ENCODE assay signal across 8 cellular contexts in genomic region chr10:72297968-72298773, GRCh38. TPM values are rescaled to one million over a fixed set of nuclear protein-coding genes. Genes with fewer than 3 reads are reported as not detected.
DNase-seq lines count a peak whose midpoint lies in the region; ATAC-seq, FAIRE-seq and TF ChIP-seq lines count a peak whose summit lies in the region.

No MANE protein-coding gene starts in this region.

- peak overlapping the region; percentile 94 to 95 for H3K27ac ChIP-seq in thoracic aorta

- peaks cover 17% of the 10 kb centered on the region for H3K4me1 ChIP-seq in ES-I3 (ENCODE audit: insufficient read depth, low read length)
- H3K4me1 ChIP-seq in Loucy (ENCODE audit: insufficient read depth, low read length, poor library complexity, severe bottlenecking), result peaks cover 58% of the 10 kb centered on the region
- peaks cover 0 to 18% of the 10 kb centered on the region in 2 donors for H3K4me1 ChIP-seq in thoracic aorta (ENCODE audit: control insufficient read depth in 1 of 2, low read depth in 2 of 2)

- peak; percentile 72 for TF ChIP-seq POLR2A in H54 (IDR thresholded peaks at IDR 0.05; ENCODE audit: low read depth, low read length)

- FAIRE-seq in H54 (lab: Jason Lieb, UNC), result peak; percentile 58

- H3F3A ChIP-seq in Loucy (ENCODE audit: low read depth), result no peaks in the 10 kb centered on the region

- DNase-seq in H54 (ENCODE audit: insufficient read length, low spot score), result peak; percentile 98
- peak; percentile 95 for DNase-seq in SIG-M5 treated with dmso at 0.1 percent for 504 hours (lab: John Stamatoyannopoulos, UW; ENCODE audit: unreplicated experiment)
- DNase-seq in activated naive CD4-positive, alpha-beta T cell treated with anti-CD3 and anti-CD28 coated beads, Interleukin-2, amount 50 U/mL, for 16 hours, result peak; percentile 91
- peak; percentile 98 for DNase-seq in glomerular visceral epithelial cell (ENCODE audit: extremely low spot score)
- peak; percentile 95 for DNase-seq in omental fat pad (ENCODE audit: low spot score)
- peak; percentile 99 for DNase-seq in thoracic aorta (ENCODE audit: low spot score)

- no peaks in the 10 kb centered on the region for H3K36me3 ChIP-seq in ES-I3 (ENCODE audit: insufficient read depth, low read length)
- no peaks in the 10 kb centered on the region for H3K36me3 ChIP-seq in Loucy (ENCODE audit: insufficient read depth, low read length)
- no peaks in the 10 kb centered on the region for H3K36me3 ChIP-seq in thoracic aorta

- H2AFZ ChIP-seq in Loucy (ENCODE audit: low read length), result no peak overlapping the region

- no peaks in the 10 kb centered on the region for H3K9me2 ChIP-seq in Loucy (replicated peaks; ENCODE audit: low read depth, low read length)

- ATAC-seq in omental fat pad (ENCODE audit: low FRiP score) (peak; percentile 92), thoracic aorta (ENCODE audit: insufficient number of reproducible peaks, low FRiP score, low read depth) (peak; percentile 91)

- H3K9me3 ChIP-seq in ES-I3 (ENCODE audit: control insufficient read depth, insufficient read depth, low read length) (no peaks in the 10 kb centered on the region), Loucy (ENCODE audit: insufficient read depth, low read depth, low read length) (no peaks in the 10 kb centered on the region), thoracic aorta (no peaks in the 10 kb centered on the region)

- H3K27me3 ChIP-seq in Loucy (ENCODE audit: insufficient read depth, low read length, poor library complexity, severe bottlenecking) (no peaks in the 10 kb centered on the region), thoracic aorta (replicated peaks; ENCODE audit: insufficient read depth) (no peaks in the 10 kb centered on the region)

- peak overlapping the region; percentile 75 for H3K9ac ChIP-seq in ES-I3 (ENCODE audit: low read depth, low read length)
- H3K9ac ChIP-seq in Loucy (ENCODE audit: low read depth, low read length, poor library complexity, severe bottlenecking), result peak overlapping the region; percentile 95

- peaks cover 12% of the 10 kb centered on the region; the same call in 1 of the 2 replicates for H3K79me2 ChIP-seq in Loucy (ENCODE audit: insufficient read depth, low read length)

- H3K4me2 ChIP-seq in Loucy (ENCODE audit: low read depth, low read length, poor library complexity, severe bottlenecking), result peak overlapping the region; percentile 67

- H3K4me3 ChIP-seq in Loucy (ENCODE audit: low read length, poor library complexity, severe bottlenecking) (peak overlapping the region; percentile 77), thoracic aorta (peak overlapping the region; percentile 84)

- no peaks in the 10 kb centered on the region for H4K20me1 ChIP-seq in Loucy (ENCODE audit: insufficient read depth, low read length, poor library complexity, severe bottlenecking)

- TF ChIP-seq CTCF in Loucy (conservative IDR thresholded peaks at IDR 0.05; ENCODE audit: low read length) (no peak), omental fat pad (IDR thresholded peaks at IDR 0.05) (no peak), thoracic aorta (IDR thresholded peaks at IDR 0.05) (no peak)

RNA-seq across cellular contexts. Expression of gene DDIT4, which starts 24.4 kb away (rescaled TPM):
- total RNA-seq in omental fat pad, result 100 to 1,000 TPM in 3 of 4 donors, 10 to 100 TPM in 1; 56.2 to 527 (median 185) TPM
- total RNA-seq in thoracic aorta, result 100 to 1,000 TPM; 163 to 374 TPM

RNA-seq across cellular contexts. Expression of gene DNAJB12, which starts 56.5 kb away (rescaled TPM):
- total RNA-seq in omental fat pad (10 to 100 TPM; 35.0 to 41.1 (median 36.5) TPM), thoracic aorta (10 to 100 TPM; 33.3 to 39.5 TPM)

Comparison
In these comparisons a context has a peak if more than half of its experiments do, and no peak if none do; other contexts are left out.
1. Peak in every context shown above with its lines: DNase-seq, ATAC-seq, H3K4me3 ChIP-seq and H3K27ac ChIP-seq.